Comparison of ENCODE assay signal across 17 cellular contexts in genomic region chr4:15725608-15726007, GRCh38. TPM values are rescaled to one million over a fixed set of nuclear protein-coding genes. Genes with fewer than 3 reads are reported as not detected.
"Had no signal": no experiment of that assay in that cellular context is flagged by ENCODE, and none has a peak within 500 bp of the region (broad histone marks: within the 10 kb centered on the region; RNA-seq: fewer than 3 reads in every experiment).

No MANE protein-coding gene starts in this region.

- H3K27ac Mint-ChIP-seq: activated CD8-positive, alpha-beta T cell treated with anti-CD3 and anti-CD28 coated beads, Interleukin-2, amount 10 ng/mL, durations not matched to agents 7 days and 5 days; activated naive CD4-positive, alpha-beta T cell treated with anti-CD3 and anti-CD28 coated beads, Interleukin-2, amount 10 ng/mL, durations not matched to agents 7 days and 5 days; activated T-helper 2 cell treated with anti-CD3 and anti-CD28 coated beads, Interferon-gamma antibody, Interleukin-2, Interleukin-4, amounts not matched to agents 10 μg/mL and 5 μg/mL and 100 μg/mL, durations not matched to agents 14 hours and 24 hours and 36 hours; stimulated activated naive CD8-positive, alpha-beta T cell treated with anti-CD3 and anti-CD28 coated beads, Interleukin-15, Interleukin-2, amounts not matched to agents 100 ng/mL and 50 ng/mL, for 24 hours had no signal

- H3K27me3 ChIP-seq: pancreas, testis had no signal

- H3K9me3 ChIP-seq: mucosa of descending colon, pancreas, testis had no signal

- H3K4me3 Mint-ChIP-seq: activated CD8-positive, alpha-beta T cell treated with anti-CD3 and anti-CD28 coated beads, Interleukin-2, amount 10 ng/mL, durations not matched to agents 7 days and 5 days; activated naive CD4-positive, alpha-beta T cell treated with anti-CD3 and anti-CD28 coated beads, Interleukin-2, amount 10 ng/mL, durations not matched to agents 7 days and 5 days; stimulated activated naive CD8-positive, alpha-beta T cell treated with anti-CD3 and anti-CD28 coated beads, Interleukin-15, Interleukin-2, amounts not matched to agents 100 ng/mL and 50 ng/mL, for 24 hours had no signal

- ATAC-seq: activated CD8-positive, alpha-beta T cell treated with anti-CD3 and anti-CD28 coated beads, Interleukin-2, amount 10 ng/mL, durations not matched to agents 7 days and 5 days; mucosa of descending colon; pancreas had no signal

- H3K27ac ChIP-seq: pancreas, testis had no signal

- H3K36me3 ChIP-seq: pancreas had no signal

- H3K36me3 Mint-ChIP-seq: activated naive CD4-positive, alpha-beta T cell treated with anti-CD3 and anti-CD28 coated beads, Interleukin-2, amount 10 ng/mL, durations not matched to agents 7 days and 5 days had no signal

- DNase-seq: activated CD4-positive, alpha-beta T cell treated with anti-CD3 and anti-CD28 coated beads for 4 hours; activated CD8-positive, alpha-beta T cell treated with anti-CD3 and anti-CD28 coated beads, Interleukin-2, amount 10 ng/mL, durations not matched to agents 7 days and 5 days; activated naive CD4-positive, alpha-beta T cell treated with anti-CD3 and anti-CD28 coated beads, Interleukin-2, amount 10 ng/mL, durations not matched to agents 7 days and 5 days; cortex of kidney; left cardiac atrium; mammary epithelial cell; mucosa of descending colon; pancreas; stimulated activated CD4-positive, alpha-beta T cell treated with anti-CD3 and anti-CD28 coated beads, Interleukin-4, amount 100 ng/mL, for 1 hour; stimulated activated CD8-positive, alpha-beta memory T cell treated with anti-CD3 and anti-CD28 coated beads, Interleukin-4, amount 100 ng/mL, for 48 hours; T-helper 9 cell; testis had no signal

- H3K4me1 ChIP-seq: pancreas, testis had no signal

- H3K4me3 ChIP-seq: mucosa of descending colon, pancreas, testis had no signal

- FAIRE-seq: pancreas, urothelium cell line had no signal

RNA-seq across cellular contexts. Expression of gene CD38, which starts 52.5 kb away (rescaled TPM):
- total RNA-seq: epithelial cell of proximal tubule, mammary epithelial cell, renal cortical epithelial cell had no signal
